Comparison of ENCODE assay signal across 1 cellular context in genomic region chr12:49352351-49352750, GRCh38.
TF ChIP-seq lines count a peak whose summit lies in the region.

No MANE protein-coding gene starts in this region.

TF ChIP-seq in HEK293, 187 proteins besides CTCF, POLR2A, EP300 and RAD21 (continued from another document):
- TF ChIP-seq EGR2 (tag by site-specific recombination; IDR thresholded peaks at IDR 0.05; ENCODE audit: low read depth) (no peak), ZNF692 (tag by site-specific recombination; IDR thresholded peaks at IDR 0.05) (no peak), YY2 (tag by site-specific recombination; IDR thresholded peaks at IDR 0.05) (no peak), ZNF791 (tag by site-specific recombination; IDR thresholded peaks at IDR 0.05) (peak; percentile 78; the same call in 1 of the 2 replicates), HOXC10 (CRISPR knock-in tag; IDR thresholded peaks at IDR 0.05) (no peak), ZNF521 (tag by site-specific recombination; IDR thresholded peaks at IDR 0.05) (no peak), KLF1 (tag by site-specific recombination; IDR thresholded peaks at IDR 0.05) (no peak), REPIN1 (tag by site-specific recombination; IDR thresholded peaks at IDR 0.05; ENCODE audit: low read depth) (no peak)
